In the genomic region with DNA sequence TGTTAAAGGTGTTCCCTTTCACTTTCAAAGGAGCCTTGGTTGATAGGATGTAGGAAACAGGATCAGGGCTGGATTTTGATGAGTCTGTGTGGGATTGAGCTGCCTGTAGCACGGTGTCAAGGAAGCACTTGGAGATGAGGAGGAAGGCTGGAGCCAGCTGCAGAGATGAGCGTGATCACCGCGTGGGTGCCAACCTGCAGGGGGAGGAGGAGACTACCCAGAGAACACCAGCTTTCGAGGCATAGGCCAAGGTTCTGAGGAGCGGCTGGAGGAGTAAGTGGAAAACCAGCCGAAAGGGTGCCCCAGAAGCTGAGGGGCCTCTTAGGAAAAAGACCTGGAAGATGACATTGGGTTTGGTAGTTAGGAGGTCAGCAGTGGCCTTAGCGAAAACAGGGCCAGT, we compare ENCODE assay signal across 15 cellular contexts.
DNase-seq lines count a peak whose midpoint lies in the region; ATAC-seq and TF ChIP-seq lines count a peak whose summit lies in the region.
"Had no signal": no experiment of that assay in that cellular context is flagged by ENCODE, and none has a peak within 500 bp of the region (broad histone marks: within the 10 kb centered on the region; RNA-seq: fewer than 3 reads in every experiment).

No MANE protein-coding gene starts in this region.

- H2AFZ ChIP-seq in H9 (ENCODE audit: low read length) = no peak overlapping the region

- no peak overlapping the region for H2BK15ac ChIP-seq in H9 (ENCODE audit: low read depth, low read length)

- no peaks in the 10 kb centered on the region; the same call in none of the 2 replicates for H3K27me3 Mint-ChIP-seq in H9 (ENCODE audit: low read depth)
- no peaks in the 10 kb centered on the region for H3K27me3 Mint-ChIP-seq in nephron (ENCODE audit: low read depth)
- H3K27me3 Mint-ChIP-seq in activated CD4-positive, alpha-beta T cell treated with anti-CD3 and anti-CD28 coated beads, Interleukin-2, amount 10 ng/mL, durations not matched to agents 24 days and 14 days = peaks cover 19% of the 10 kb centered on the region

- H4K20me1 ChIP-seq in H9 (ENCODE audit: control insufficient read depth, insufficient read depth, insufficient read length) = no peaks in the 10 kb centered on the region

- H3T11ph ChIP-seq in H9 (ENCODE audit: low read length) = no peak overlapping the region

- H3K4me2 ChIP-seq in H9 (ENCODE audit: insufficient read depth, insufficient read length, low read length) (no peak overlapping the region), skeletal muscle satellite cell (ENCODE audit: low read length) (no peak overlapping the region)

- no peak overlapping the region for H3K4me3 Mint-ChIP-seq in H9
- no peak overlapping the region for H3K4me3 Mint-ChIP-seq in nephron
- no peak overlapping the region for H3K4me3 Mint-ChIP-seq in activated CD4-positive, alpha-beta T cell treated with anti-CD3 and anti-CD28 coated beads, Interleukin-2, amount 10 ng/mL, durations not matched to agents 24 days and 14 days

- H3K4ac ChIP-seq in H9 (ENCODE audit: low read depth, low read length) = no peak overlapping the region

- WGBS in H9 (ENCODE audit: extremely low coverage, insufficient read length, low lambda C conversion rate) = no CpG with 5 or more reads among the region's 8 CpGs

- H4K5ac ChIP-seq in H9 (ENCODE audit: insufficient read length, low read depth, low read length) = no peak overlapping the region

- H3K4me3 ChIP-seq in skeletal muscle satellite cell (ENCODE audit: low read length) = no peak overlapping the region
- H3K4me3 ChIP-seq: HAP-1 had no signal

- ATAC-seq in GM19324 (IDR thresholded peaks at IDR 0.05; ENCODE audit: low FRiP score, unreplicated experiment) = no peak

- H3K27ac ChIP-seq in H9 (ENCODE audit: insufficient read length, low read depth, low read length) (no peak overlapping the region), caudate nucleus (ENCODE audit: low read depth, low read length) (no peak overlapping the region)
- H3K27ac ChIP-seq: C4-2B, HL-60 had no signal

- no peaks in the 10 kb centered on the region for H3K23me2 ChIP-seq in H9 (ENCODE audit: insufficient read length, low read depth, low read length, poor library complexity, severe bottlenecking)

- DNase-seq in H9 = no peak
- peak in 46 of 61 donors; percentile 6 to 91 (median 49) for DNase-seq in caudate nucleus (lab: John Stamatoyannopoulos, UW)
- DNase-seq in OCI-M2 (lab: John Stamatoyannopoulos, UW; ENCODE audit: unreplicated experiment) = no peak
- DNase-seq in activated CD4-positive, alpha-beta T cell treated with anti-CD3 and anti-CD28 coated beads, Interleukin-2, amount 10 ng/mL, durations not matched to agents 24 days and 14 days = no peak
- DNase-seq: NCI-H1105 treated with DMSO at 0.1 percent for 48 hours; NCI-H187; NCI-H69; NK-92 treated with Interleukin-12 subunit alpha and Interleukin-12 subunit beta, amount 100 ng/mL, for 24 hours; RPMI8226 had no signal

- no peak overlapping the region for H3K14ac ChIP-seq in H9 (ENCODE audit: insufficient read depth, low read length)

- H3K9me3 Mint-ChIP-seq in H9 (no peaks in the 10 kb centered on the region), nephron (no peaks in the 10 kb centered on the region)
- no peaks in the 10 kb centered on the region for H3K9me3 Mint-ChIP-seq in activated CD4-positive, alpha-beta T cell treated with anti-CD3 and anti-CD28 coated beads, Interleukin-2, amount 10 ng/mL, durations not matched to agents 24 days and 14 days

- no peak overlapping the region for H3K18ac ChIP-seq in H9 (ENCODE audit: insufficient read length, low read depth, low read length)

- H4K91ac ChIP-seq in H9 (ENCODE audit: insufficient read length, low read depth, low read length) = no peak overlapping the region

- no peak overlapping the region for H2AK5ac ChIP-seq in H9 (ENCODE audit: insufficient read length, low read length)

- H3K4me1 Mint-ChIP-seq in H9 (peaks cover 74 to 76% of the 10 kb centered on the region in 2 experiments), nephron (peaks cover 70% of the 10 kb centered on the region)
- H3K4me1 Mint-ChIP-seq in activated CD4-positive, alpha-beta T cell treated with anti-CD3 and anti-CD28 coated beads, Interleukin-2, amount 10 ng/mL, durations not matched to agents 24 days and 14 days = peaks cover 2% of the 10 kb centered on the region

- no peak overlapping the region for H2BK120ac ChIP-seq in H9 (ENCODE audit: low read depth, low read length, poor library complexity, severe bottlenecking)

- no peak overlapping the region for H3K23ac ChIP-seq in H9 (ENCODE audit: insufficient read length, low read depth, low read length)

- peaks cover 4% of the 10 kb centered on the region for H3K79me1 ChIP-seq in H9 (ENCODE audit: insufficient read depth, low read depth, low read length, poor library complexity, severe bottlenecking)

- no peak overlapping the region for H2BK12ac ChIP-seq in H9 (ENCODE audit: insufficient read length, low read depth, low read length)

- no peaks in the 10 kb centered on the region for H3K27me3 ChIP-seq in H9 (ENCODE audit: insufficient read depth, low read length)
- no peaks in the 10 kb centered on the region for H3K27me3 ChIP-seq in skeletal muscle satellite cell (ENCODE audit: control insufficient read depth, insufficient read depth, low read length)

- H4K8ac ChIP-seq in H9 (replicated peaks; ENCODE audit: insufficient read length, low read depth, low read length) = no peak overlapping the region

- peak overlapping the region; percentile 32 to 73 (median 56); a peak in 5 of 7 replicates for H3K27ac Mint-ChIP-seq in H9
- peak overlapping the region; percentile 40 to 71 (median 66) for H3K27ac Mint-ChIP-seq in nephron
- no peak overlapping the region for H3K27ac Mint-ChIP-seq in activated CD4-positive, alpha-beta T cell treated with anti-CD3 and anti-CD28 coated beads, Interleukin-2, amount 10 ng/mL, durations not matched to agents 24 days and 14 days

- H2BK5ac ChIP-seq in H9 (ENCODE audit: insufficient read length, low read length) = no peak overlapping the region

- no peaks in the 10 kb centered on the region for H3K36me3 ChIP-seq in skeletal muscle satellite cell (ENCODE audit: insufficient read depth, low read length)
- H3K36me3 ChIP-seq: HAP-1 had no signal

- TF ChIP-seq CTCF in H9 (conservative IDR thresholded peaks at IDR 0.05) (no peak), nephron (IDR thresholded peaks at IDR 0.05; ENCODE audit: unreplicated experiment in 3 of 3) (no peak)

- H3K79me2 ChIP-seq in H9 (ENCODE audit: insufficient read depth, low read length) = peaks cover 4% of the 10 kb centered on the region; the same call in 1 of the 2 replicates

- no peak overlapping the region for H2BK20ac ChIP-seq in H9 (ENCODE audit: low read depth, low read length, poor library complexity, severe bottlenecking)

- H3K9ac ChIP-seq in H9 (ENCODE audit: extremely low read depth, insufficient read length, low read length) = no peak overlapping the region
- peak overlapping the region; percentile 59 for H3K9ac ChIP-seq in skeletal muscle satellite cell (ENCODE audit: low read depth, low read length)

- H3K56ac ChIP-seq in H9 (ENCODE audit: insufficient read length, low read depth, low read length) = no peak overlapping the region

- no peaks in the 10 kb centered on the region for H3K9me3 ChIP-seq in H9 (ENCODE audit: control insufficient read depth, low read depth, low read length)
- H3K9me3 ChIP-seq in skeletal muscle satellite cell (replicated peaks; ENCODE audit: low read length) = no peaks in the 10 kb centered on the region
- H3K9me3 ChIP-seq: HAP-1 had no signal

- intact Hi-C loops in activated CD4-positive, alpha-beta T cell treated with anti-CD3 and anti-CD28 coated beads, Interleukin-2, amount 10 ng/mL, durations not matched to agents 24 days and 14 days (cut with micrococcal nuclease) = no loop called here

- H3K36me3 Mint-ChIP-seq in H9 (ENCODE audit: insufficient read depth in 1 of 3, low read depth in 3 of 3) = peaks cover 19 to 27% (median 27%) of the 10 kb centered on the region in 3 experiments
- H3K36me3 Mint-ChIP-seq in nephron (ENCODE audit: low read depth) = peaks cover 30% of the 10 kb centered on the region
- H3K36me3 Mint-ChIP-seq in activated CD4-positive, alpha-beta T cell treated with anti-CD3 and anti-CD28 coated beads, Interleukin-2, amount 10 ng/mL, durations not matched to agents 24 days and 14 days (ENCODE audit: low read depth) = no peaks in the 10 kb centered on the region

- H3K4me1 ChIP-seq in H9 (ENCODE audit: insufficient read depth, low read length) = peaks cover 24% of the 10 kb centered on the region; the same call in 1 of the 2 replicates
- peaks cover 32% of the 10 kb centered on the region for H3K4me1 ChIP-seq in skeletal muscle satellite cell (ENCODE audit: control insufficient read depth, insufficient read depth, low read length)

Comparison
In these comparisons a context has a peak if more than half of its experiments do, and no peak if none do; other contexts are left out.
1. DNase-seq: peak in caudate nucleus (46 of 61); none in H9 (single experiment), OCI-M2 (single experiment) and activated CD4-positive, alpha-beta T cell treated with anti-CD3 and anti-CD28 coated beads, Interleukin-2, amount 10 ng/mL, durations not matched to agents 24 days and 14 days (single experiment).